In the genomic region with DNA sequence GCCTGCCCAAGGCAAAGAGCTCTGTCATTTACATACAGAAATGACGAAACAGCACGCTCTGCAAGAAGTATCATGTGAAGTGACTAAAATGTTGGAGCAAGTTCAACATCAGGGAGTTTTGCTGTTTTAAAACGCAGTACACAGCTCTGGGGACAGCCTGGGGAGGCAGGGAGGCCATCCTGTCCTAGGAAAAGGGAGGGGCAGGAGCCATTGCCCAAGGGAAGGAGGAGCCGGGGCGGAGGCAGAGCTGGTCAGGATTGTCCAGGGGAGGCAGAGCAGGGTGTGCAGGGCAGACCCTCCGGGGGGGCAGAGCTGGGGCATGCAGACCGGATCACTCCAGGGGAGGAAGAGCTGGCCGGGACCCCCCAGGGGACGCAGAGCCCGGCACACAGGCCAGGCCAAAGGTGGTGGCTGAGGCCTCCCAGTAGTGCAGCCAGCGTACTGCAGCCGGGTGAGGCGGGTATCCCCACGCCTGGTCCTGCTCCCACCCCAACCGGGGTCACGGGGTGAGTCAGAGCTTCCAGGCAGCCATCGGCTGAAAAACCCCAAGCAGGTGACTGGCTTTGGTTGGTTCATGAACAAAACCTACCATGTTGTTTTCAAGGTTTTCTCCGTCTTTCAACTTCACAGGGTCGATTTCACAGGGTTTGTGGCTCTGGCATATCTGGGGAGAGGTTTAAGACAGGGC, we compare ENCODE assay signal across 13 cellular contexts. TPM values are rescaled to one million over a fixed set of nuclear protein-coding genes. Genes with fewer than 3 reads are reported as not detected.
DNase-seq lines count a peak whose midpoint lies in the region; ATAC-seq and TF ChIP-seq lines count a peak whose summit lies in the region.
"Had no signal": no experiment of that assay in that cellular context is flagged by ENCODE, and none has a peak within 500 bp of the region (broad histone marks: within the 10 kb centered on the region; RNA-seq: fewer than 3 reads in every experiment).

No MANE protein-coding gene starts in this region.

- 68% methylated on average over 19 of the region's 19 CpGs; no CpG with 5 or more reads in 1 of the 2 donors for WGBS in transverse colon (ENCODE audit: low coverage in 1 of 2), 2 donors

- H3K27ac ChIP-seq in naive thymus-derived CD4-positive, alpha-beta T cell (ENCODE audit: low read depth, low read length): no peak overlapping the region
- H3K27ac ChIP-seq in transverse colon: peak overlapping the region in 3 of 4 donors; percentile 49 to 69 (median 51)
- H3K27ac ChIP-seq: cardiac muscle cell, tibial artery had no signal

- H3K27ac Mint-ChIP-seq in activated T-cell treated with anti-CD3 and anti-CD28 coated beads, Interleukin-2, amount 50 U/mL, for 24 hours: peak overlapping the region; percentile 90
- peak overlapping the region in 4 of 9 donors; percentile 28 to 87 (median 51) for H3K27ac Mint-ChIP-seq in naive thymus-derived CD4-positive, alpha-beta T cell
- H3K27ac Mint-ChIP-seq: mesothelial cell of epicardium had no signal

- H3K36me3 Mint-ChIP-seq in activated T-cell treated with anti-CD3 and anti-CD28 coated beads, Interleukin-2, amount 50 U/mL, for 24 hours (ENCODE audit: low read depth): peaks cover 52% of the 10 kb centered on the region
- peaks cover 8 to 28% (median 9%) of the 10 kb centered on the region in 5 donors for H3K36me3 Mint-ChIP-seq in naive thymus-derived CD4-positive, alpha-beta T cell

- in situ Hi-C loops in transverse colon (cut with MboI; ENCODE audit: low pct_ligation_motif_present in 1 of 4, low pct_unique_long_range_greater_than_20kb in 1 of 4, low sequenced_read_pairs in 3 of 4): no loop called here

- peak; percentile 7 for ATAC-seq in naive thymus-derived CD4-positive, alpha-beta T cell
- no peak for ATAC-seq in HG03439 (IDR thresholded peaks at IDR 0.05; ENCODE audit: unreplicated experiment)
- no peak for ATAC-seq in GM19324 (IDR thresholded peaks at IDR 0.05; ENCODE audit: low FRiP score, unreplicated experiment)
- no peak for ATAC-seq in GM18517 (IDR thresholded peaks at IDR 0.05; ENCODE audit: unreplicated experiment)

- H3K4me3 Mint-ChIP-seq in activated T-cell treated with anti-CD3 and anti-CD28 coated beads, Interleukin-2, amount 50 U/mL, for 24 hours: no peak overlapping the region
- peak overlapping the region in 2 of 10 donors; percentile 17 to 32 for H3K4me3 Mint-ChIP-seq in naive thymus-derived CD4-positive, alpha-beta T cell
- H3K4me3 Mint-ChIP-seq: mesothelial cell of epicardium had no signal

- TF ChIP-seq CTCF in choroid plexus epithelial cell (conservative IDR thresholded peaks at IDR 0.05; ENCODE audit: low read depth, low read length): no peak
- no peak for TF ChIP-seq CTCF in transverse colon (IDR thresholded peaks at IDR 0.05)

- POLR2A ChIA-PET in naive thymus-derived CD4-positive, alpha-beta T cell (lab: Charles Lee): interaction anchor here (0.9 kb wide), 1 partner anchor 50 kb away, joined by 3 read pairs; no protein-coding TSS in a partner anchor

- H3K36me3 ChIP-seq in naive thymus-derived CD4-positive, alpha-beta T cell (ENCODE audit: control insufficient read depth in 2 of 3, insufficient read depth in 3 of 3, low read length in 3 of 3): peaks cover 23 to 97% (median 70%) of the 10 kb centered on the region in 3 experiments
- H3K36me3 ChIP-seq in transverse colon: no peaks in the 10 kb centered on the region
- H3K36me3 ChIP-seq: cardiac muscle cell had no signal

- H3K4me3 ChIP-seq in choroid plexus epithelial cell (ENCODE audit: low read depth, low read length) (no peak overlapping the region), transverse colon (no peak overlapping the region)
- H3K4me3 ChIP-seq in naive thymus-derived CD4-positive, alpha-beta T cell (ENCODE audit: low read length): no peak overlapping the region
- H3K4me3 ChIP-seq: cardiac muscle cell, tibial artery had no signal

- DNase-seq in activated T-cell treated with anti-CD3 and anti-CD28 coated beads, Interleukin-2, amount 50 U/mL, for 24 hours: no peak
- DNase-seq in activated T-cell treated with anti-CD3 and anti-CD28 coated beads, Interleukin-2, amount 50 U/mL, for 1 hour: no peak
- DNase-seq in choroid plexus epithelial cell (ENCODE audit: low read depth) (peak; percentile 32), transverse colon (peak; percentile 75)
- no peak for DNase-seq in naive thymus-derived CD4-positive, alpha-beta T cell
- DNase-seq: activated CD4-positive, alpha-beta T cell treated with anti-CD3 and anti-CD28 coated beads, Interleukin-2, amount 50 U/mL, for 4 hours; GF-D8 had no signal

- no peak for TF ChIP-seq EP300 in transverse colon (IDR thresholded peaks at IDR 0.05; ENCODE audit: low read depth)

- peaks cover 18% of the 10 kb centered on the region for H3K4me1 Mint-ChIP-seq in activated T-cell treated with anti-CD3 and anti-CD28 coated beads, Interleukin-2, amount 50 U/mL, for 24 hours (ENCODE audit: low read depth)
- H3K4me1 Mint-ChIP-seq in naive thymus-derived CD4-positive, alpha-beta T cell: peaks cover 4 to 6% (median 5%) of the 10 kb centered on the region in 7 donors

- intact Hi-C loops in naive thymus-derived CD4-positive, alpha-beta T cell (cut with micrococcal nuclease): no loop called here
- intact Hi-C loops in transverse colon (cut with DNase I; ENCODE audit: low total_unique reads): no loop called here

- H3K27me3 Mint-ChIP-seq in activated T-cell treated with anti-CD3 and anti-CD28 coated beads, Interleukin-2, amount 50 U/mL, for 24 hours: no peaks in the 10 kb centered on the region
- no peaks in the 10 kb centered on the region for H3K27me3 Mint-ChIP-seq in naive thymus-derived CD4-positive, alpha-beta T cell

- no peaks in the 10 kb centered on the region for H3K9me3 Mint-ChIP-seq in activated T-cell treated with anti-CD3 and anti-CD28 coated beads, Interleukin-2, amount 50 U/mL, for 24 hours
- H3K9me3 Mint-ChIP-seq in naive thymus-derived CD4-positive, alpha-beta T cell: peaks cover 0 to 6% (median 0%) of the 10 kb centered on the region in 11 donors
- H3K9me3 Mint-ChIP-seq: mesothelial cell of epicardium had no signal

- H3K4me1 ChIP-seq in naive thymus-derived CD4-positive, alpha-beta T cell (ENCODE audit: control insufficient read depth in 2 of 2, insufficient read depth in 2 of 2, low read length in 2 of 2): no peaks in the 10 kb centered on the region
- peaks cover 0 to 10% (median 2%) of the 10 kb centered on the region in 4 donors for H3K4me1 ChIP-seq in transverse colon
- H3K4me1 ChIP-seq: tibial artery had no signal

- H3K9me3 ChIP-seq in naive thymus-derived CD4-positive, alpha-beta T cell (ENCODE audit: control insufficient read depth in 2 of 3, low read length in 3 of 3): no peaks in the 10 kb centered on the region
- H3K9me3 ChIP-seq in transverse colon: no peaks in the 10 kb centered on the region
- H3K9me3 ChIP-seq: tibial artery had no signal

- CTCF ChIA-PET in naive thymus-derived CD4-positive, alpha-beta T cell (lab: Charles Lee): interaction anchor here (0.6 kb wide), 2 partner anchors 103 to 196 kb away, joined by 3 to 4 read pairs; no protein-coding TSS in a partner anchor

- no peaks in the 10 kb centered on the region for H3K27me3 ChIP-seq in naive thymus-derived CD4-positive, alpha-beta T cell (ENCODE audit: control insufficient read depth in 2 of 2, insufficient read depth in 2 of 2, low read length in 2 of 2)
- no peaks in the 10 kb centered on the region for H3K27me3 ChIP-seq in transverse colon
- H3K27me3 ChIP-seq: cardiac muscle cell, tibial artery had no signal

- TF ChIP-seq POLR2A in transverse colon (IDR thresholded peaks at IDR 0.05): no peak

RNA-seq across cellular contexts. Expression of gene C13orf46, which starts 41.9 kb away (rescaled TPM):
- total RNA-seq in naive thymus-derived CD4-positive, alpha-beta T cell: 10 to 100 TPM in 4 of 5 experiments, 1 to 10 TPM in 1; 8.0 to 27.0 (median 19.1) TPM
- 1 to 10 TPM; 1.3 to 1.4 TPM for polyA plus RNA-seq in naive thymus-derived CD4-positive, alpha-beta T cell
- 10 to 100 TPM in 1 of 4 donors, 1 to 10 TPM in 1, under 1 TPM in 1, not detected in 1; 0.41 to 77.4 (median 1.1) TPM for total RNA-seq in transverse colon
- total RNA-seq: cardiac muscle cell had no signal

Comparison
In these comparisons a context has a peak if more than half of its experiments do, and no peak if none do; other contexts are left out.
1. DNase-seq: peak in choroid plexus epithelial cell (single experiment) and transverse colon (single experiment); none in activated T-cell treated with anti-CD3 and anti-CD28 coated beads, Interleukin-2, amount 50 U/mL, for 24 hours (single experiment), activated T-cell treated with anti-CD3 and anti-CD28 coated beads, Interleukin-2, amount 50 U/mL, for 1 hour (single experiment) and naive thymus-derived CD4-positive, alpha-beta T cell (0 of 9).